Comparison of ENCODE assay signal across 8 cellular contexts in the genomic region with DNA sequence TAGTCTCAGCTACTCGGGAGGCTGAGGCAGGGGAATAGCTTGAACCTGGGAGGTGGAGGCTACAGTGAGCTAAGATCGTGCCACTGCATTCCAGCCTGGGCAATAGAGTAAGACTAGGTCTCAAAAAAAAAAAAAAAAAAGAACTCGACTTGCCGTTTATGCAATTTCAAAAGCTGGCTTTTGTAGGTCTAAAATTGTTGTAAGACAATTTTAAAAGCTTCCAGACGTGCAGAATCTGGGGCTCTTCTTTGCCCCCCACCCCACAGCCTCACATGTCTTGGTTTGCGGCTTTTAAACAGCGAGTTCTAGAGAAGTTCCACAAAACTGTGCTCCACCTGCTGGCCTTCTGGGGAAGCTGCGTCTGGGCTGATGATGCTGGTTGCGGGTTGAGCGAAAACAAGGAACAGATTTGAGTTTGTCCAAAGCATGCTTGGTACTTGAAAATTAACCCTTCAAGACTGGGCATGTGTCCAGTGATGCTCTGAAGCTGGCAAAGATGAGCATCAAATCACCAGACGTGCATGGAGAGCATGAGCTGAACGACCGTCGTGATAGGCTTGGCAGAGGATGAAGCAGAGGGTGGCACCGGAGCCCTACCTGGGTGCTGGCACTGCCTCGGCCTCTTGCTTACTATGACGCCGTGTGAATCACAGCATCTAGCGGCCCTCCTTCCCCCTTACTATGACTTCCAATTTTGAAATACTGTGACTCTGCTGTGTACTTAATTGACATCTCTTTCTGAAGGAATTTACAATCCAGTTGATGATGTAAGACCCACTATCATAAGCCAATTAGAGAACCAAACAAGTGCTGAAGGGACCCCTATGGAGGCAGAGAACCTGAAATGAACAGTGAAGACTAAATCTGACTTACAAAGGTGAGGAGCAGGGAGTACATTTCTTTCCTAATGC.
DNase-seq lines count a peak whose midpoint lies in the region; ATAC-seq and TF ChIP-seq lines count a peak whose summit lies in the region.

No MANE protein-coding gene starts in this region.

- no peak for TF ChIP-seq POLR2A in spleen (IDR thresholded peaks at IDR 0.05)

- 52 to 62% (median 60%) methylated on average over 19 of the region's 19 CpGs for WGBS in spleen, 5 donors

- no peaks in the 10 kb centered on the region for H3K27me3 ChIP-seq in spleen (replicated peaks in 1 of 7)

- H3K27ac Mint-ChIP-seq in T-helper 1 cell treated with Interleukin-12 subunit alpha and Interleukin-12 subunit beta and Interleukin-4 antibody, amounts not matched to agents 30 μg/mL and 1 μg/mL, for 36 hours: peak overlapping the region; percentile 65
- no peak overlapping the region for H3K27ac Mint-ChIP-seq in brain

- TF ChIP-seq CTCF in brain (conservative IDR thresholded peaks at IDR 0.05) (peak; percentile 59 to 74), spleen (IDR thresholded peaks at IDR 0.05 in 8 of 11, conservative IDR thresholded peaks at IDR 0.05 in 3 of 11) (peak; percentile 63 to 82 (median 71))

- no peaks in the 10 kb centered on the region for H3K9me3 ChIP-seq in spleen

- H3K4me3 Mint-ChIP-seq in T-helper 1 cell treated with Interleukin-12 subunit alpha and Interleukin-12 subunit beta and Interleukin-4 antibody, amounts not matched to agents 30 μg/mL and 1 μg/mL, for 36 hours: no peak overlapping the region
- H3K4me3 Mint-ChIP-seq in brain: no peak overlapping the region

- ATAC-seq in HG02840 (IDR thresholded peaks at IDR 0.05; ENCODE audit: low FRiP score, unreplicated experiment): no peak

- peaks cover 0 to 5% (median 0%) of the 10 kb centered on the region in 6 donors for H3K36me3 ChIP-seq in spleen

- peaks cover 3 to 84% (median 39%) of the 10 kb centered on the region in 6 donors for H3K4me1 ChIP-seq in spleen

- H3K4me3 ChIP-seq in Jurkat, Clone E6-1 (ENCODE audit: low read length): no peak overlapping the region
- H3K4me3 ChIP-seq in spleen: peak overlapping the region in 1 of 8 donors; percentile 20

- peak; percentile 38 for DNase-seq in DMS53 (lab: John Stamatoyannopoulos, UW)
- DNase-seq in DMS53 treated with DMSO at 0.1 percent for 48 hours (lab: John Stamatoyannopoulos, UW; ENCODE audit: unreplicated experiment): no peak
- DNase-seq in Jurkat, Clone E6-1 (ENCODE audit: low read depth, low spot score): peak; percentile 37
- peak; percentile 25 for DNase-seq in iPS DF 19.7 (ENCODE audit: low read depth, low spot score)
- DNase-seq in spleen: peak; percentile 84

- peaks cover 48% of the 10 kb centered on the region for H3K4me1 Mint-ChIP-seq in T-helper 1 cell treated with Interleukin-12 subunit alpha and Interleukin-12 subunit beta and Interleukin-4 antibody, amounts not matched to agents 30 μg/mL and 1 μg/mL, for 36 hours (ENCODE audit: low read depth)
- peaks cover 30% of the 10 kb centered on the region for H3K4me1 Mint-ChIP-seq in brain

- no peaks in the 10 kb centered on the region for H3K27me3 Mint-ChIP-seq in T-helper 1 cell treated with Interleukin-12 subunit alpha and Interleukin-12 subunit beta and Interleukin-4 antibody, amounts not matched to agents 30 μg/mL and 1 μg/mL, for 36 hours (ENCODE audit: low read depth)
- H3K27me3 Mint-ChIP-seq in brain: no peaks in the 10 kb centered on the region

- no peak overlapping the region for H3K27ac ChIP-seq in spleen

- intact Hi-C loops in spleen (cut with DNase I; ENCODE audit: low total_unique reads): loop anchor here (5.0 kb wide), 1 partner anchor 77 kb away; no protein-coding TSS in a partner anchor

- H3K9me3 Mint-ChIP-seq in T-helper 1 cell treated with Interleukin-12 subunit alpha and Interleukin-12 subunit beta and Interleukin-4 antibody, amounts not matched to agents 30 μg/mL and 1 μg/mL, for 36 hours: no peaks in the 10 kb centered on the region
- H3K9me3 Mint-ChIP-seq in brain: no peaks in the 10 kb centered on the region

- H3K36me3 Mint-ChIP-seq in T-helper 1 cell treated with Interleukin-12 subunit alpha and Interleukin-12 subunit beta and Interleukin-4 antibody, amounts not matched to agents 30 μg/mL and 1 μg/mL, for 36 hours (ENCODE audit: low read depth): peaks cover 26% of the 10 kb centered on the region
- peaks cover 5% of the 10 kb centered on the region for H3K36me3 Mint-ChIP-seq in brain
